ENCODE assay signal across 19 cellular contexts in genomic region chr6:13024616-13025015, GRCh38.
"Had no signal": no experiment of that assay in that cellular context is flagged by ENCODE, and none has a peak within 500 bp of the region (broad histone marks: within the 10 kb centered on the region; RNA-seq: fewer than 3 reads in every experiment).

No MANE protein-coding gene starts in this region.

- H3K4me3 ChIP-seq: MG63 had no signal

- DNase-seq: KBM-7, MG63, NCI-H1092 treated with DMSO at 0.1 percent for 48 hours, NCI-H1436, NCI-H187, NCI-H2029, NCI-H2081 treated with DMSO at 0.1 percent for 48 hours, NCI-H2171, NCI-H226, NCI-H446, NCI-H510A, NCI-H524 treated with DMSO at 0.1 percent for 48 hours, NCI-H69, NCI-H774, PC-3, SHP77, SK-N-SH had no signal

- H3K27ac ChIP-seq: RWPE1 had no signal

- H3K9me2 ChIP-seq: SK-N-SH had no signal

- H3K9me3 ChIP-seq: MG63, SK-N-SH had no signal

- H3K9ac ChIP-seq: SK-N-SH had no signal

- H3K36me3 ChIP-seq: MG63 had no signal

- H3K4me2 ChIP-seq: SK-N-SH had no signal

- ATAC-seq: Panc1, PC-3 had no signal
